In the genomic region with DNA sequence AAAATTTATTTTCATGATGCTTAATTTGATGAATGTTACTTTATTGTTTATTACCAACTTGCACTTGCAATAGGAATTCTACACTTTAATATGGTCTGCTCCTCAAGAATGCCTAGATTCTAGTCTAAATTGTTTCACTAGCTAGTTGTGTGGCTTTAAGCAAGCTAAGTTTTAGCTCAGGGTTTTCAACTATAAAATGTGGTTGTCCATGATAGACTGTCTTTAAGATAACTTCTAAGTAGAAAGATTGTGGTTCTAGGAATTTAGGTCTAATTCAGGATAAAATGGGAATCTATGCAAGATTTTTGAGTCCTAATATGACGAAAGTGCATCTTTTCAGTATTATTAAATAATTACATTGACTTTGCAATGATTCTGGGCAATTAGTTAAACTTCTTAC, we compare ENCODE assay signal across 1 cellular context.
TF ChIP-seq lines count a peak whose summit lies in the region.

No MANE protein-coding gene starts in this region.

TF ChIP-seq in SK-N-SH treated with all-trans-retinoic acid at 6 μM for 48 hours, 23 proteins besides CTCF, POLR2A, EP300 and RAD21 (continued from another document):
- TF ChIP-seq, protein P1, sequence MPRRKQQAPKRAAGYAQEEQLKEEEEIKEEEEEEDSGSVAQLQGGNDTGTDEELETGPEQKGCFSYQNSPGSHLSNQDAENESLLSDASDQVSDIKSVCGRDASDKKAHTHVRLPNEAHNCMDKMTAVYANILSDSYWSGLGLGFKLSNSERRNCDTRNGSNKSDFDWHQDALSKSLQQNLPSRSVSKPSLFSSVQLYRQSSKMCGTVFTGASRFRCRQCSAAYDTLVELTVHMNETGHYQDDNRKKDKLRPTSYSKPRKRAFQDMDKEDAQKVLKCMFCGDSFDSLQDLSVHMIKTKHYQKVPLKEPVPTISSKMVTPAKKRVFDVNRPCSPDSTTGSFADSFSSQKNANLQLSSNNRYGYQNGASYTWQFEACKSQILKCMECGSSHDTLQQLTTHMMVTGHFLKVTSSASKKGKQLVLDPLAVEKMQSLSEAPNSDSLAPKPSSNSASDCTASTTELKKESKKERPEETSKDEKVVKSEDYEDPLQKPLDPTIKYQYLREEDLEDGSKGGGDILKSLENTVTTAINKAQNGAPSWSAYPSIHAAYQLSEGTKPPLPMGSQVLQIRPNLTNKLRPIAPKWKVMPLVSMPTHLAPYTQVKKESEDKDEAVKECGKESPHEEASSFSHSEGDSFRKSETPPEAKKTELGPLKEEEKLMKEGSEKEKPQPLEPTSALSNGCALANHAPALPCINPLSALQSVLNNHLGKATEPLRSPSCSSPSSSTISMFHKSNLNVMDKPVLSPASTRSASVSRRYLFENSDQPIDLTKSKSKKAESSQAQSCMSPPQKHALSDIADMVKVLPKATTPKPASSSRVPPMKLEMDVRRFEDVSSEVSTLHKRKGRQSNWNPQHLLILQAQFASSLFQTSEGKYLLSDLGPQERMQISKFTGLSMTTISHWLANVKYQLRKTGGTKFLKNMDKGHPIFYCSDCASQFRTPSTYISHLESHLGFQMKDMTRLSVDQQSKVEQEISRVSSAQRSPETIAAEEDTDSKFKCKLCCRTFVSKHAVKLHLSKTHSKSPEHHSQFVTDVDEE (CRISPR knock-in tag; IDR thresholded peaks at IDR 0.05), result no peak
- TF ChIP-seq TCF4 (CRISPR knock-in tag; IDR thresholded peaks at IDR 0.05; ENCODE audit: borderline replicate concordance) (no peak), ZC3H10 (CRISPR knock-in tag; IDR thresholded peaks at IDR 0.05) (no peak), CSDC2 (CRISPR knock-in tag; IDR thresholded peaks at IDR 0.05) (no peak), ZNF8 (CRISPR knock-in tag; IDR thresholded peaks at IDR 0.05) (no peak), OSR1 (CRISPR knock-in tag; IDR thresholded peaks at IDR 0.05) (no peak)
